ENCODE assay signal across 1 cellular context in genomic region chr1:8431779-8432178, GRCh38.
TF ChIP-seq lines count a peak whose summit lies in the region.

No MANE protein-coding gene starts in this region.

TF ChIP-seq in GM23338, 12 proteins besides CTCF, POLR2A, EP300 and RAD21 (continued from another document):
- TF ChIP-seq ZNF462 (CRISPR knock-in tag; IDR thresholded peaks at IDR 0.05) (no peak), ETS1 (IDR thresholded peaks at IDR 0.05) (no peak)
